In the genomic region with DNA sequence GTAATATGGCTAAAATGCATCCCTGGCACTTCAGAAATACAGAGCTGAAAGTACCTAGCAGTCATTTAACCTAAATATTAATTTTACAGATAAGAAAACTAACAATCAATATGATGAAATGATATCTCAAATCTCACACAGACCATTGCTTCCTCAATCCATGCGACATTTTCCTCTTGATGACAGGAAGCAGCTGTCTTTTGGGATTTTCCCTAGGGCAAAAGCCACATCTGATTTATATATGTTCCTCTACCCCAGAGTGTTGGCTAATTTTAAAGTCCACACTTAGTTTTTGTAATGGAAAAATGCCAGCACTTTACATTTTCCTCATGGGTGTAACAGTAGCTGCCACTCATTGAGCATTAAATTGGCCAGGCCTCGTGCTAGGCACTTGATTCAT, we compare ENCODE assay signal across 14 cellular contexts. TPM values are rescaled to one million over a fixed set of nuclear protein-coding genes. Genes with fewer than 3 reads are reported as not detected.
DNase-seq lines count a peak whose midpoint lies in the region; ATAC-seq, FAIRE-seq and TF ChIP-seq lines count a peak whose summit lies in the region.
"Had no signal": no experiment of that assay in that cellular context is flagged by ENCODE, and none has a peak within 500 bp of the region (broad histone marks: within the 10 kb centered on the region; RNA-seq: fewer than 3 reads in every experiment).

No MANE protein-coding gene starts in this region.

- no peaks in the 10 kb centered on the region for H3K36me3 ChIP-seq in KOPT-K1 (ENCODE audit: insufficient read depth, low read length)
- no peaks in the 10 kb centered on the region for H3K36me3 ChIP-seq in transverse colon
- H3K36me3 ChIP-seq in stomach = no peaks in the 10 kb centered on the region

- no peak for DNase-seq in stimulated activated naive CD8-positive, alpha-beta T cell treated with anti-CD3 and anti-CD28 coated beads, Interleukin-15, amount 100 ng/mL, for 72 hours
- DNase-seq in HuH-7 (ENCODE audit: low spot score) (no peak), transverse colon (no peak), stomach (no peak)
- DNase-seq: C1 segment of cervical spinal cord; Calu3; CD4-positive, alpha-beta T cell; DMS 273 treated with DMSO at 0.1 percent for 48 hours; HCEC 1CT had no signal

- H3K27ac Mint-ChIP-seq in stimulated activated naive CD8-positive, alpha-beta T cell treated with anti-CD3 and anti-CD28 coated beads, Interleukin-15, Interleukin-2, amounts not matched to agents 100 ng/mL and 50 ng/mL, for 24 hours = peak overlapping the region; percentile 26
- no peak overlapping the region for H3K27ac Mint-ChIP-seq in stimulated activated naive CD8-positive, alpha-beta T cell treated with anti-CD3 and anti-CD28 coated beads, Interleukin-15, amount 100 ng/mL, for 72 hours
- H3K27ac Mint-ChIP-seq: CD4-positive, alpha-beta T cell had no signal

- TF ChIP-seq POLR2A in transverse colon (IDR thresholded peaks at IDR 0.05) (no peak), stomach (IDR thresholded peaks at IDR 0.05) (no peak)

- no peak overlapping the region for H3K4me3 ChIP-seq in transverse colon
- no peak overlapping the region for H3K4me3 ChIP-seq in stomach
- H3K4me3 ChIP-seq: A549 had no signal

- FAIRE-seq in islet of Langerhans (lab: Jason Lieb, UNC) = peak; percentile 33
- FAIRE-seq: A549 had no signal

- H3K27me3 Mint-ChIP-seq in stimulated activated naive CD8-positive, alpha-beta T cell treated with anti-CD3 and anti-CD28 coated beads, Interleukin-15, Interleukin-2, amounts not matched to agents 100 ng/mL and 50 ng/mL, for 24 hours = no peaks in the 10 kb centered on the region
- H3K27me3 Mint-ChIP-seq in stimulated activated naive CD8-positive, alpha-beta T cell treated with anti-CD3 and anti-CD28 coated beads, Interleukin-15, amount 100 ng/mL, for 72 hours = no peaks in the 10 kb centered on the region
- H3K27me3 Mint-ChIP-seq: CD4-positive, alpha-beta T cell had no signal

- no peaks in the 10 kb centered on the region for H3K36me3 Mint-ChIP-seq in stimulated activated naive CD8-positive, alpha-beta T cell treated with anti-CD3 and anti-CD28 coated beads, Interleukin-15, Interleukin-2, amounts not matched to agents 100 ng/mL and 50 ng/mL, for 24 hours (ENCODE audit: low read depth)

- no peak for ATAC-seq in stimulated activated naive CD8-positive, alpha-beta T cell treated with anti-CD3 and anti-CD28 coated beads, Interleukin-15, amount 100 ng/mL, for 72 hours
- ATAC-seq: A549 had no signal

- 59 to 72% methylated on average over 2 of the region's 2 CpGs for WGBS in transverse colon (ENCODE audit: low coverage in 1 of 2), 2 donors
- WGBS in stomach, 5 donors = 56 to 80% (median 70%) methylated on average over 2 of the region's 2 CpGs

- H3K4me1 ChIP-seq in transverse colon (peaks cover 0 to 14% (median 0%) of the 10 kb centered on the region in 4 donors), stomach (peaks cover 0 to 21% (median 6%) of the 10 kb centered on the region in 4 donors)
- H3K4me1 ChIP-seq: A549 had no signal

- peaks cover 4% of the 10 kb centered on the region for H3K9me3 Mint-ChIP-seq in stimulated activated naive CD8-positive, alpha-beta T cell treated with anti-CD3 and anti-CD28 coated beads, Interleukin-15, Interleukin-2, amounts not matched to agents 100 ng/mL and 50 ng/mL, for 24 hours
- H3K9me3 Mint-ChIP-seq in stimulated activated naive CD8-positive, alpha-beta T cell treated with anti-CD3 and anti-CD28 coated beads, Interleukin-15, amount 100 ng/mL, for 72 hours = no peaks in the 10 kb centered on the region
- H3K9me3 Mint-ChIP-seq: CD4-positive, alpha-beta T cell had no signal

- no peak for TF ChIP-seq CTCF in transverse colon (IDR thresholded peaks at IDR 0.05)
- TF ChIP-seq CTCF in stomach (IDR thresholded peaks at IDR 0.05) = no peak

- H3K9me3 ChIP-seq in KOPT-K1 (ENCODE audit: insufficient read depth, low read length, poor library complexity, severe bottlenecking) = peaks cover 4% of the 10 kb centered on the region
- no peaks in the 10 kb centered on the region for H3K9me3 ChIP-seq in transverse colon
- no peaks in the 10 kb centered on the region for H3K9me3 ChIP-seq in stomach
- H3K9me3 ChIP-seq: A549 had no signal

- in situ Hi-C loops in transverse colon (cut with MboI; ENCODE audit: low pct_ligation_motif_present in 1 of 4, low pct_unique_long_range_greater_than_20kb in 1 of 4, low sequenced_read_pairs in 3 of 4) = no loop called here

- no peak overlapping the region for H3K4me3 Mint-ChIP-seq in stimulated activated naive CD8-positive, alpha-beta T cell treated with anti-CD3 and anti-CD28 coated beads, Interleukin-15, Interleukin-2, amounts not matched to agents 100 ng/mL and 50 ng/mL, for 24 hours
- H3K4me3 Mint-ChIP-seq in stimulated activated naive CD8-positive, alpha-beta T cell treated with anti-CD3 and anti-CD28 coated beads, Interleukin-15, amount 100 ng/mL, for 72 hours = no peak overlapping the region
- H3K4me3 Mint-ChIP-seq: CD4-positive, alpha-beta T cell had no signal

- H3K27ac ChIP-seq in KOPT-K1 (ENCODE audit: low read depth, low read length, poor library complexity, severe bottlenecking) = peak overlapping the region; percentile 76
- no peak overlapping the region for H3K27ac ChIP-seq in transverse colon
- H3K27ac ChIP-seq in stomach = no peak overlapping the region
- H3K27ac ChIP-seq: A549, HL-60 had no signal

- intact Hi-C loops in transverse colon (cut with DNase I; ENCODE audit: low total_unique reads) = no loop called here
- intact Hi-C loops in stomach (cut with DNase I; ENCODE audit: low total_unique reads) = no loop called here

- no peaks in the 10 kb centered on the region for H3K27me3 ChIP-seq in transverse colon
- no peaks in the 10 kb centered on the region for H3K27me3 ChIP-seq in stomach

- H3K4me1 Mint-ChIP-seq in stimulated activated naive CD8-positive, alpha-beta T cell treated with anti-CD3 and anti-CD28 coated beads, Interleukin-15, Interleukin-2, amounts not matched to agents 100 ng/mL and 50 ng/mL, for 24 hours (ENCODE audit: low read depth) = peaks cover 65% of the 10 kb centered on the region
- peaks cover 62% of the 10 kb centered on the region for H3K4me1 Mint-ChIP-seq in stimulated activated naive CD8-positive, alpha-beta T cell treated with anti-CD3 and anti-CD28 coated beads, Interleukin-15, amount 100 ng/mL, for 72 hours

- no peak for TF ChIP-seq EP300 in transverse colon (IDR thresholded peaks at IDR 0.05; ENCODE audit: low read depth)
- no peak for TF ChIP-seq EP300 in stomach (IDR thresholded peaks at IDR 0.05)

RNA-seq across cellular contexts. Expression of a gene that starts 47.7 kb away (rescaled TPM):
- total RNA-seq in transverse colon = 10 to 100 TPM; 42.6 to 83.2 (median 48.0) TPM
- total RNA-seq in stomach = 100 to 1,000 TPM in 3 of 5 donors, 10 to 100 TPM in 2; 71.4 to 507 (median 145) TPM
- polyA plus RNA-seq in stomach = 10 to 100 TPM in 1 of 3 donors, 1 to 10 TPM in 2; 2.7 to 11.9 (median 2.9) TPM

RNA-seq across cellular contexts. Expression of a gene that starts 47.7 kb away (rescaled TPM):
- total RNA-seq in transverse colon = 10 to 100 TPM; 10.1 to 62.3 (median 16.8) TPM
- 10 to 100 TPM in 4 of 5 donors, 1 to 10 TPM in 1; 5.8 to 62.2 (median 12.8) TPM for total RNA-seq in stomach
- polyA plus RNA-seq in stomach = 10 to 100 TPM in 2 of 3 donors, 1 to 10 TPM in 1; 6.4 to 13.4 (median 12.3) TPM
